ENCODE assay signal across 8 cellular contexts in genomic region chr19:32405431-32406160, GRCh38. TPM values are rescaled to one million over a fixed set of nuclear protein-coding genes. Genes with fewer than 3 reads are reported as not detected.
DNase-seq lines count a peak whose midpoint lies in the region; ATAC-seq and TF ChIP-seq lines count a peak whose summit lies in the region.

A gene with protein sequence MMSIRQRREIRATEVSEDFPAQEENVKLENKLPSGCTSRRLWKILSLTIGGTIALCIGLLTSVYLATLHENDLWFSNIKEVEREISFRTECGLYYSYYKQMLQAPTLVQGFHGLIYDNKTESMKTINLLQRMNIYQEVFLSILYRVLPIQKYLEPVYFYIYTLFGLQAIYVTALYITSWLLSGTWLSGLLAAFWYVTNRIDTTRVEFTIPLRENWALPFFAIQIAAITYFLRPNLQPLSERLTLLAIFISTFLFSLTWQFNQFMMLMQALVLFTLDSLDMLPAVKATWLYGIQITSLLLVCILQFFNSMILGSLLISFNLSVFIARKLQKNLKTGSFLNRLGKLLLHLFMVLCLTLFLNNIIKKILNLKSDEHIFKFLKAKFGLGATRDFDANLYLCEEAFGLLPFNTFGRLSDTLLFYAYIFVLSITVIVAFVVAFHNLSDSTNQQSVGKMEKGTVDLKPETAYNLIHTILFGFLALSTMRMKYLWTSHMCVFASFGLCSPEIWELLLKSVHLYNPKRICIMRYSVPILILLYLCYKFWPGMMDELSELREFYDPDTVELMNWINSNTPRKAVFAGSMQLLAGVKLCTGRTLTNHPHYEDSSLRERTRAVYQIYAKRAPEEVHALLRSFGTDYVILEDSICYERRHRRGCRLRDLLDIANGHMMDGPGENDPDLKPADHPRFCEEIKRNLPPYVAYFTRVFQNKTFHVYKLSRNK (plus strand): TSS chr19:32405770. CDS start chr19:32408254, 2,484 bp downstream.

- intact Hi-C loops in CD4-positive, alpha-beta T cell (cut with DNase I, micrococcal nuclease) = loop anchor here (1.0 to 10.0 kb wide), 7 partner anchors 59 to 969 kb away; partner anchors contain the start of genes ANKRD27 (in 1 of the 2), CEBPG (in 1 of the 2), CEP89 (in 1 of the 2) and FAAP24 (in 1 of the 2)
- intact Hi-C loops in right lobe of liver (cut with DNase I) = no loop called here

- TF ChIP-seq CTCF in CD4-positive, alpha-beta T cell (IDR thresholded peaks at IDR 0.05) = no peak
- no peak for TF ChIP-seq CTCF in right lobe of liver (IDR thresholded peaks at IDR 0.05)

- peak within 1 kb of the TSS; percentile 72 for H3K27ac ChIP-seq in CD4-positive, alpha-beta T cell (ENCODE audit: low read depth, low read length)
- H3K27ac ChIP-seq in duodenal mucosa (ENCODE audit: low read depth, low read length) (peak within 1 kb of the TSS; percentile 96), right lobe of liver (peak within 1 kb of the TSS; percentile 82 to 97 (median 97))

- H3K4me1 ChIP-seq in duodenal mucosa (ENCODE audit: control insufficient read depth in 1 of 2, insufficient read depth in 2 of 2, low read length in 2 of 2) = peaks cover 20 to 24% of the 10 kb centered on the region in 2 donors
- peaks cover 0 to 19% (median 2%) of the 10 kb centered on the region in 4 donors for H3K4me1 ChIP-seq in right lobe of liver

- H3K4me1 Mint-ChIP-seq in CD4-positive, alpha-beta T cell (ENCODE audit: low read depth) = peaks cover 30% of the 10 kb centered on the region
- H3K4me1 Mint-ChIP-seq in activated CD4-positive, alpha-beta memory T cell treated with anti-CD3 and anti-CD28 coated beads, Interleukin-2, amount 10 ng/mL, durations not matched to agents 7 days and 5 days = peaks cover 26% of the 10 kb centered on the region

- no peaks in the 10 kb centered on the region for H3K9me3 ChIP-seq in CD4-positive, alpha-beta T cell (ENCODE audit: control insufficient read depth, low read length)
- no peaks in the 10 kb centered on the region for H3K9me3 ChIP-seq in duodenal mucosa (ENCODE audit: control insufficient read depth in 1 of 2, low read length in 2 of 2)
- H3K9me3 ChIP-seq in right lobe of liver = no peaks in the 10 kb centered on the region

- TF ChIP-seq POLR2A in right lobe of liver (IDR thresholded peaks at IDR 0.05) = peak; percentile 94

- peak; percentile 88 for ATAC-seq in CD4-positive, alpha-beta T cell (ENCODE audit: poor library complexity)
- peak; percentile 96 for ATAC-seq in GM19397 (IDR thresholded peaks at IDR 0.05; ENCODE audit: unreplicated experiment)
- peak; percentile 90 for ATAC-seq in HG03565 (IDR thresholded peaks at IDR 0.05; ENCODE audit: unreplicated experiment)
- ATAC-seq in right lobe of liver = peak; percentile 98 to 99 (median 98)

- WGBS in right lobe of liver (ENCODE audit: insufficient coverage, low coverage, low lambda C conversion rate, missing lambda C conversion rate) = no CpG with 5 or more reads among the region's 104 CpGs

- POLR2A ChIA-PET in CD4-positive, alpha-beta T cell (lab: Charles Lee) = interaction anchor here (0.6 to 1.5 kb wide), 15 partner anchors 10 to 1765 kb away, joined by 3 to 24 read pairs (median 4); partner anchors contain the start of genes ANKRD27, CEBPG, CEP89 and FAAP24
- POLR2A ChIA-PET in activated CD4-positive, alpha-beta memory T cell treated with anti-CD3 and anti-CD28 coated beads, Interleukin-2, amount 10 ng/mL, durations not matched to agents 7 days and 5 days (lab: Charles Lee) = interaction anchor here (0.7 to 3.2 kb wide), 26 partner anchors 9 to 771 kb away, joined by 3 to 37 read pairs (median 4); partner anchors contain the start of genes NUDT19, PDCD5, RGS9BP and ZNF507

- no peaks in the 10 kb centered on the region for H3K27me3 ChIP-seq in CD4-positive, alpha-beta T cell (ENCODE audit: control insufficient read depth, insufficient read depth, low read length)
- no peaks in the 10 kb centered on the region for H3K27me3 ChIP-seq in duodenal mucosa (ENCODE audit: control insufficient read depth in 1 of 2, insufficient read depth in 2 of 2, low read length in 2 of 2)
- H3K27me3 ChIP-seq in right lobe of liver = no peaks in the 10 kb centered on the region

- peak within 1 kb of the TSS; percentile 94 to 97 for H3K9ac ChIP-seq in duodenal mucosa (ENCODE audit: low read depth in 1 of 2, low read length in 2 of 2)

- peak within 1 kb of the TSS; percentile 91 for H3K27ac Mint-ChIP-seq in CD4-positive, alpha-beta T cell
- peak within 1 kb of the TSS; percentile 77 for H3K27ac Mint-ChIP-seq in activated CD4-positive, alpha-beta memory T cell treated with anti-CD3 and anti-CD28 coated beads, Interleukin-2, amount 10 ng/mL, durations not matched to agents 7 days and 5 days

- H3K36me3 ChIP-seq in duodenal mucosa (ENCODE audit: control insufficient read depth in 1 of 2, insufficient read depth in 2 of 2, low read length in 2 of 2) = peaks cover 0 to 6% of the 10 kb centered on the region in 2 donors
- H3K36me3 ChIP-seq in right lobe of liver = peaks cover 0 to 10% (median 0%) of the 10 kb centered on the region in 4 donors

- no peaks in the 10 kb centered on the region for H3K27me3 Mint-ChIP-seq in CD4-positive, alpha-beta T cell
- no peaks in the 10 kb centered on the region for H3K27me3 Mint-ChIP-seq in activated CD4-positive, alpha-beta memory T cell treated with anti-CD3 and anti-CD28 coated beads, Interleukin-2, amount 10 ng/mL, durations not matched to agents 7 days and 5 days

- H3K36me3 Mint-ChIP-seq in CD4-positive, alpha-beta T cell (ENCODE audit: low read depth) = peaks cover 33% of the 10 kb centered on the region
- H3K36me3 Mint-ChIP-seq in activated CD4-positive, alpha-beta memory T cell treated with anti-CD3 and anti-CD28 coated beads, Interleukin-2, amount 10 ng/mL, durations not matched to agents 7 days and 5 days (ENCODE audit: low read depth) = peaks cover 15% of the 10 kb centered on the region

- peak within 1 kb of the TSS; percentile 89 for H3K4me3 Mint-ChIP-seq in CD4-positive, alpha-beta T cell
- H3K4me3 Mint-ChIP-seq in activated CD4-positive, alpha-beta memory T cell treated with anti-CD3 and anti-CD28 coated beads, Interleukin-2, amount 10 ng/mL, durations not matched to agents 7 days and 5 days = peak within 1 kb of the TSS; percentile 82

- CTCF ChIA-PET in CD4-positive, alpha-beta T cell (lab: Charles Lee) = no interaction called here
- CTCF ChIA-PET in activated CD4-positive, alpha-beta memory T cell treated with anti-CD3 and anti-CD28 coated beads, Interleukin-2, amount 10 ng/mL, durations not matched to agents 7 days and 5 days (lab: Charles Lee) = no interaction called here

- peak; percentile 77 to 90 (median 83) for DNase-seq in CD4-positive, alpha-beta T cell
- peak; percentile 90 for DNase-seq in NCI-H748 treated with DMSO at 0.1 percent for 48 hours (lab: John Stamatoyannopoulos, UW)
- peak; percentile 93 for DNase-seq in activated CD4-positive, alpha-beta memory T cell treated with anti-CD3 and anti-CD28 coated beads, Interleukin-2, amount 10 ng/mL, durations not matched to agents 7 days and 5 days
- peak; percentile 97 for DNase-seq in right lobe of liver
- DNase-seq in stimulated activated CD4-positive, alpha-beta T cell treated with anti-CD3 and anti-CD28 coated beads, Interleukin-4, amount 100 ng/mL, for 24 hours = peak; percentile 93

- H3K4me3 ChIP-seq in duodenal mucosa (ENCODE audit: low read depth in 1 of 2, low read length in 2 of 2) (peak within 1 kb of the TSS; percentile 87 to 92), right lobe of liver (peak within 1 kb of the TSS; percentile 78 to 90 (median 83))

- H3K9me3 Mint-ChIP-seq in CD4-positive, alpha-beta T cell = no peaks in the 10 kb centered on the region
- H3K9me3 Mint-ChIP-seq in activated CD4-positive, alpha-beta memory T cell treated with anti-CD3 and anti-CD28 coated beads, Interleukin-2, amount 10 ng/mL, durations not matched to agents 7 days and 5 days = no peaks in the 10 kb centered on the region

RNA-seq across cellular contexts. Expression of the gene that starts here (rescaled TPM):
- 1 to 10 TPM; 7.3 to 8.5 TPM for total RNA-seq in CD4-positive, alpha-beta T cell
- 1 to 10 TPM; 8.3 to 9.5 TPM for total RNA-seq in activated CD4-positive, alpha-beta memory T cell treated with anti-CD3 and anti-CD28 coated beads, Interleukin-2, amount 10 ng/mL, durations not matched to agents 7 days and 5 days
- total RNA-seq in right lobe of liver = 10 to 100 TPM in 4 of 6 experiments, 1 to 10 TPM in 2; 8.0 to 13.5 (median 12.4) TPM

Comparison
In these comparisons a context has a peak if more than half of its experiments do, and no peak if none do; other contexts are left out.
1. Peak in every context shown above with its lines: DNase-seq, ATAC-seq, H3K4me3 ChIP-seq and H3K27ac ChIP-seq.
2. intact Hi-C loops: an anchor here in CD4-positive, alpha-beta T cell (1.0 to 10.0 kb wide); none called in right lobe of liver.